ENCODE assay signal across 18 cellular contexts in genomic region chr7:120189623-120190022, GRCh38.
A peak's percentile ranks its signal among the peaks of the same experiment; 100 is the strongest.
DNase-seq lines count a peak whose midpoint lies in the region; ATAC-seq, FAIRE-seq and TF ChIP-seq lines count a peak whose summit lies in the region.
"Had no signal": no experiment of that assay in that cellular context is flagged by ENCODE, and none has a peak within 500 bp of the region (broad histone marks: within the 10 kb centered on the region; RNA-seq: fewer than 3 reads in every experiment).

No MANE protein-coding gene starts in this region.

- H3K79me1 ChIP-seq in H1 (ENCODE audit: low read depth, low read length): no peaks in the 10 kb centered on the region

- H3K9ac ChIP-seq in HUES64 (ENCODE audit: low read depth, low read length): no peak overlapping the region
- H3K9ac ChIP-seq in H1 (replicated peaks in 1 of 4; ENCODE audit: extremely low read depth in 1 of 4, low read depth in 3 of 4, low read length in 3 of 4): no peak overlapping the region
- H3K9ac ChIP-seq: BLaER1 treated with 17β-estradiol and CSF1 and Interleukin-3, amounts not matched to agents 10 nM and 100 nM had no signal

- FAIRE-seq in H1 (lab: Jason Lieb, UNC): no peak
- FAIRE-seq: GM12891, GM18507 had no signal

- H2AK5ac ChIP-seq in H1 (ENCODE audit: low read depth, low read length): no peak overlapping the region

- no peak overlapping the region for H2BK120ac ChIP-seq in H1 (replicated peaks; ENCODE audit: low read depth, low read length)

- H3K9me3 Mint-ChIP-seq in GM23338 (no peaks in the 10 kb centered on the region), osteocyte (ENCODE audit: unreplicated experiment) (no peaks in the 10 kb centered on the region)
- H3K9me3 Mint-ChIP-seq in activated CD4-positive, alpha-beta memory T cell treated with anti-CD3 and anti-CD28 coated beads for 36 hours: peaks cover 7% of the 10 kb centered on the region

- H3K4me1 Mint-ChIP-seq in GM23338 (peaks cover 22% of the 10 kb centered on the region), osteocyte (ENCODE audit: unreplicated experiment) (peaks cover 16% of the 10 kb centered on the region)
- H3K4me1 Mint-ChIP-seq in activated CD4-positive, alpha-beta memory T cell treated with anti-CD3 and anti-CD28 coated beads for 36 hours (ENCODE audit: low read depth): no peaks in the 10 kb centered on the region
- H3K4me1 Mint-ChIP-seq: B cell; CD14-positive monocyte; CD8-positive, alpha-beta memory T cell had no signal

- H4K20me1 ChIP-seq in GM23338 (replicated peaks; ENCODE audit: insufficient read depth): no peaks in the 10 kb centered on the region
- no peaks in the 10 kb centered on the region for H4K20me1 ChIP-seq in H1 (replicated peaks in 1 of 2; ENCODE audit: control insufficient read depth in 1 of 2, insufficient read depth in 2 of 2, low read length in 2 of 2)
- H4K20me1 ChIP-seq: BLaER1 treated with 17β-estradiol and CSF1 and Interleukin-3, amounts not matched to agents 10 nM and 100 nM had no signal

- POLR2A ChIA-PET in H1 (lab: Charles Lee; ENCODE audit: partially characterized antibody): no interaction called here
- POLR2A ChIA-PET in activated CD4-positive, alpha-beta memory T cell treated with anti-CD3 and anti-CD28 coated beads for 36 hours (lab: Charles Lee): no interaction called here

- no peak for TF ChIP-seq RAD21 in H1 (IDR thresholded peaks at IDR 0.05 in 1 of 2, conservative IDR thresholded peaks at IDR 0.05 in 1 of 2; ENCODE audit: low read depth in 2 of 2, low read length in 2 of 2)

- TF ChIP-seq CTCF in GM23338 (conservative IDR thresholded peaks at IDR 0.05; ENCODE audit: low read depth in 2 of 2): no peak
- TF ChIP-seq CTCF in H1 (IDR thresholded peaks at IDR 0.05; ENCODE audit: control extremely low read depth in 1 of 3, insufficient read depth in 1 of 3, low read depth in 1 of 3, low read length in 3 of 3): no peak
- no peak for TF ChIP-seq CTCF in osteocyte (IDR thresholded peaks at IDR 0.05)

- H3K18ac ChIP-seq in H1 (ENCODE audit: extremely low read depth, low read length): no peak overlapping the region

- H3K4ac ChIP-seq in H1 (replicated peaks; ENCODE audit: insufficient read length, low read depth, low read length): no peak overlapping the region

- no peak for TF ChIP-seq EP300 in H1 (IDR thresholded peaks at IDR 0.05; ENCODE audit: borderline replicate concordance in 1 of 2, low read depth in 2 of 2, low read length in 2 of 2)

- H3K27me3 ChIP-seq in GM23338 (ENCODE audit: insufficient read depth) (no peaks in the 10 kb centered on the region), HUES64 (ENCODE audit: insufficient read depth, low read length) (no peaks in the 10 kb centered on the region), H1 (replicated peaks in 1 of 4; ENCODE audit: control insufficient read depth in 3 of 4, extremely low read depth in 1 of 4, insufficient read depth in 3 of 4, low read length in 3 of 4) (no peaks in the 10 kb centered on the region)
- H3K27me3 ChIP-seq: BLaER1 treated with 17β-estradiol and CSF1 and Interleukin-3, amounts not matched to agents 10 nM and 100 nM had no signal

- no peak overlapping the region for H2BK12ac ChIP-seq in H1 (ENCODE audit: low read depth, low read length)

- H3K56ac ChIP-seq in H1 (replicated peaks; ENCODE audit: insufficient read length, low read depth, low read length): no peak overlapping the region

- no peak overlapping the region for H3K23ac ChIP-seq in H1 (ENCODE audit: insufficient read length)

- no peaks in the 10 kb centered on the region for H3K9me3 ChIP-seq in HUES64 (ENCODE audit: insufficient read depth, low read depth, low read length)
- no peaks in the 10 kb centered on the region for H3K9me3 ChIP-seq in H1 (ENCODE audit: insufficient read depth in 2 of 2, low read depth in 1 of 2, low read length in 1 of 2)
- H3K9me3 ChIP-seq: BLaER1 treated with 17β-estradiol and CSF1 and Interleukin-3, amounts not matched to agents 10 nM and 100 nM; HAP-1 had no signal

- no peak for DNase-seq in GM23338 (ENCODE audit: low spot score)
- DNase-seq in H1 (ENCODE audit: low read depth in 1 of 2, low spot score in 2 of 2): no peak
- no peak for DNase-seq in stimulated activated naive CD4-positive, alpha-beta T cell (lab: John Stamatoyannopoulos, UW)
- no peak for DNase-seq in activated CD4-positive, alpha-beta memory T cell treated with anti-CD3 and anti-CD28 coated beads for 36 hours
- DNase-seq in osteocyte (ENCODE audit: extremely low spot score, unreplicated experiment): no peak
- DNase-seq: CD4-positive, alpha-beta T cell; CD8-positive, alpha-beta memory T cell; DMS79 treated with DMSO at 0.1 percent for 48 hours; GF-D8; HFFc6 had no signal

- H3K27ac Mint-ChIP-seq in GM23338: peak overlapping the region; percentile 84; the same call in 1 of the 2 replicates
- H3K27ac Mint-ChIP-seq in activated CD4-positive, alpha-beta memory T cell treated with anti-CD3 and anti-CD28 coated beads for 36 hours: no peak overlapping the region
- H3K27ac Mint-ChIP-seq in osteocyte (ENCODE audit: unreplicated experiment): no peak overlapping the region
- H3K27ac Mint-ChIP-seq: B cell; CD14-positive monocyte; CD4-positive, alpha-beta T cell; CD8-positive, alpha-beta memory T cell; HFFc6 had no signal

- H3K36me3 Mint-ChIP-seq in GM23338 (ENCODE audit: low read depth): no peaks in the 10 kb centered on the region
- H3K36me3 Mint-ChIP-seq in activated CD4-positive, alpha-beta memory T cell treated with anti-CD3 and anti-CD28 coated beads for 36 hours: no peaks in the 10 kb centered on the region
- no peaks in the 10 kb centered on the region for H3K36me3 Mint-ChIP-seq in osteocyte (ENCODE audit: unreplicated experiment)
- H3K36me3 Mint-ChIP-seq: CD14-positive monocyte; CD8-positive, alpha-beta memory T cell had no signal

- no peak for TF ChIP-seq POLR2A in H1 (IDR thresholded peaks at IDR 0.05; ENCODE audit: control extremely low read depth in 1 of 2, low read depth in 2 of 2, low read length in 2 of 2)

- no peak overlapping the region for H4K8ac ChIP-seq in H1 (ENCODE audit: extremely low read depth, insufficient read depth, low read length)

- H3K14ac ChIP-seq in H1 (ENCODE audit: insufficient read length): no peak overlapping the region

- no peak overlapping the region for H2AFZ ChIP-seq in GM23338
- no peak overlapping the region for H2AFZ ChIP-seq in H1 (ENCODE audit: low read length)

- H4K5ac ChIP-seq in H1 (ENCODE audit: insufficient read length, low read depth, low read length): no peak overlapping the region

- H3K4me2 ChIP-seq in GM23338: 0 out of 2 replicates have a peak overlapping the region, but pooled peaks have one; percentile 12
- 0 out of 4 replicates have a peak overlapping the region, but pooled peaks have one; percentile 11 to 24 for H3K4me2 ChIP-seq in H1 (ENCODE audit: insufficient read depth in 1 of 2, low read depth in 2 of 2, low read length in 2 of 2)

- no peak overlapping the region for H2BK15ac ChIP-seq in H1 (ENCODE audit: low read length)

- no peaks in the 10 kb centered on the region for H3F3A ChIP-seq in GM23338 (replicated peaks; ENCODE audit: low read depth)

- ATAC-seq in GM23338 (no peak), HG03571 (IDR thresholded peaks at IDR 0.05; ENCODE audit: unreplicated experiment) (no peak)

- H3K23me2 ChIP-seq in H1 (ENCODE audit: low read depth, low read length): no peaks in the 10 kb centered on the region

- no peaks in the 10 kb centered on the region for H3K9me2 ChIP-seq in GM23338 (ENCODE audit: insufficient read depth)

- H3K4me3 ChIP-seq in GM23338: no peak overlapping the region
- no peak overlapping the region for H3K4me3 ChIP-seq in HUES64 (ENCODE audit: low read length)
- no peak overlapping the region for H3K4me3 ChIP-seq in H1 (ENCODE audit: extremely low read depth in 1 of 4, insufficient read depth in 2 of 4, low read depth in 3 of 4, low read length in 4 of 4)
- H3K4me3 ChIP-seq: BLaER1 treated with 17β-estradiol and CSF1 and Interleukin-3, amounts not matched to agents 10 nM and 100 nM; HAP-1 had no signal

- H3K27me3 Mint-ChIP-seq in GM23338 (ENCODE audit: insufficient read depth, low read depth, poor library complexity): no peaks in the 10 kb centered on the region
- H3K27me3 Mint-ChIP-seq in activated CD4-positive, alpha-beta memory T cell treated with anti-CD3 and anti-CD28 coated beads for 36 hours: no peaks in the 10 kb centered on the region
- no peaks in the 10 kb centered on the region for H3K27me3 Mint-ChIP-seq in osteocyte (ENCODE audit: unreplicated experiment)
- H3K27me3 Mint-ChIP-seq: B cell; CD4-positive, alpha-beta T cell; CD8-positive, alpha-beta memory T cell had no signal

- H3K36me3 ChIP-seq in GM23338 (ENCODE audit: insufficient read depth) (no peaks in the 10 kb centered on the region), HUES64 (ENCODE audit: insufficient read depth, low read length) (no peaks in the 10 kb centered on the region), H1 (ENCODE audit: control insufficient read depth in 2 of 4, insufficient read depth in 4 of 4, low read length in 3 of 4) (no peaks in the 10 kb centered on the region)
- H3K36me3 ChIP-seq: BLaER1 treated with 17β-estradiol and CSF1 and Interleukin-3, amounts not matched to agents 10 nM and 100 nM; HAP-1 had no signal

- CTCF ChIA-PET in H1 (lab: Charles Lee; ENCODE audit: partially characterized antibody): no interaction called here
- CTCF ChIA-PET in activated CD4-positive, alpha-beta memory T cell treated with anti-CD3 and anti-CD28 coated beads for 36 hours (lab: Charles Lee): no interaction called here

- no peak overlapping the region for H2BK20ac ChIP-seq in H1 (ENCODE audit: low read length)

- intact Hi-C loops in activated CD4-positive, alpha-beta memory T cell treated with anti-CD3 and anti-CD28 coated beads for 36 hours (cut with micrococcal nuclease): no loop called here

- H3K27ac ChIP-seq in GM23338 (ENCODE audit: low read depth): no peak overlapping the region
- peak overlapping the region; percentile 78; the same call in 1 of the 2 replicates for H3K27ac ChIP-seq in HUES64 (ENCODE audit: low read depth, low read length)
- no peak overlapping the region for H3K27ac ChIP-seq in H1 (ENCODE audit: low read depth, low read length)

- H3K79me2 ChIP-seq in GM23338 (replicated peaks; ENCODE audit: insufficient read depth): no peaks in the 10 kb centered on the region
- H3K79me2 ChIP-seq in H1 (ENCODE audit: control insufficient read depth in 1 of 2, insufficient read depth in 2 of 2, low read length in 2 of 2): no peaks in the 10 kb centered on the region

- H3K4me1 ChIP-seq in GM23338 (ENCODE audit: insufficient read depth) (peaks cover 12% of the 10 kb centered on the region; the same call in 1 of the 2 replicates), HUES64 (ENCODE audit: insufficient read depth, low read length) (peaks cover 23% of the 10 kb centered on the region), H1 (replicated peaks in 1 of 4; ENCODE audit: control insufficient read depth in 3 of 4, insufficient read depth in 4 of 4, low read length in 3 of 4) (peaks cover 0 to 12% (median 7%) of the 10 kb centered on the region in 4 experiments; a peak in 4 of 7 replicates)
- H3K4me1 ChIP-seq: HAP-1 had no signal

- H4K91ac ChIP-seq in H1 (replicated peaks; ENCODE audit: insufficient read length, low read length): no peak overlapping the region

- H3K4me3 Mint-ChIP-seq in GM23338 (no peak overlapping the region), osteocyte (ENCODE audit: unreplicated experiment) (no peak overlapping the region)
- H3K4me3 Mint-ChIP-seq in activated CD4-positive, alpha-beta memory T cell treated with anti-CD3 and anti-CD28 coated beads for 36 hours: no peak overlapping the region
- H3K4me3 Mint-ChIP-seq: B cell; CD14-positive monocyte; CD4-positive, alpha-beta T cell; CD8-positive, alpha-beta memory T cell; HFFc6 had no signal

- no peak overlapping the region for H2BK5ac ChIP-seq in H1 (ENCODE audit: low read depth, low read length)
